Comparison of ENCODE assay signal across 8 cellular contexts in the genomic region with DNA sequence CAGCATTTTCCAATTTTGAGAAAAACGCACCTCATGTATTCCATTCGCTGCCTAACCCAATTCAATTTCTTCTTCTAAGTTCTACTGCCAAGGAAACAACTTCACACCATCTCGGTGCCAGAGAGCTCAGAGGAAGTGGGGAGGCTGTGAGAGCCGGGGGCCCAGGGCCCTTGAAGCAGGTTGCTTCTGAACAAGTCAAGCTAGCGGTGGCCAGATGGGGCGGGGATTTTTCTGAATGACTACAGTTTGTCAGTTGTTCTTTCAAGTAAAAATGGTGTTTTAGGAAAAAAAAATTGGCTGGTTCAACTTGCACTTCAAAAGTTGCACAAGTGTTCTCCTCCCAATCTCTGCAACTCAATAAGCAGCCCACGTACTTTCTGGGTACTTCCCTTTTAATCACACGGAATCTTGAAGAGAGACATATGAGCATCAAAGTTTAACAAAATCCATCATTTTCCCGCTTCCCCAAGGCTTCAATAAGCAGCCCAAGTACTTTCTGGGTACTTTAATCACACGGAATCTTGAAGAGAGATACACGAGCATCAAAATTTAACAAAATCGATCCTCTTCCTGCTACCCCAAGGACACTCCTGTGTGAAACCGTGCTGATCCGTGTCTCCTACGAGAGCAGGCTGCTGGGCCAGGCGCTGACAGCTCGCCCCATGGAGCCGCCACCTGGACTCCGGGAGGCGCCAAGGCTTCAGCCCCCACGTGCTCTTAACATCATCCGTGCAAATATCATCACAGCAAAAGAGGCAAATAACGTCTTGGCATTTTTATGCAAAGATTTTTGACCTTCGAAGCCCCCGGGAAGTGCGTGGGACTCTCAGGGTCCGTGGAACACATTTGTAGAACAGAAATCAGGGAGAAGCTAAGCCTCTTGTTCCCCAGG.
DNase-seq lines count a peak whose midpoint lies in the region; ATAC-seq and TF ChIP-seq lines count a peak whose summit lies in the region.

No MANE protein-coding gene starts in this region.

- no peak overlapping the region for H3K4me3 ChIP-seq in right cardiac atrium (ENCODE audit: low read length)
- no peak overlapping the region for H3K4me3 ChIP-seq in skeletal muscle satellite cell (ENCODE audit: low read length)
- no peak overlapping the region for H3K4me3 ChIP-seq in vagina

- TF ChIP-seq CTCF in vagina (IDR thresholded peaks at IDR 0.05), result no peak

- no peak overlapping the region for H3K27ac ChIP-seq in right cardiac atrium (ENCODE audit: low read length)
- no peak overlapping the region for H3K27ac ChIP-seq in vagina

- WGBS in right cardiac atrium, result 37% methylated on average over 27 of the region's 27 CpGs

- H3K27me3 ChIP-seq in right cardiac atrium (ENCODE audit: control insufficient read depth, insufficient read depth), result no peaks in the 10 kb centered on the region
- H3K27me3 ChIP-seq in skeletal muscle satellite cell (ENCODE audit: control insufficient read depth, insufficient read depth, low read length), result peaks cover 30% of the 10 kb centered on the region
- peaks cover 4% of the 10 kb centered on the region for H3K27me3 ChIP-seq in vagina

- H3K9me3 ChIP-seq in right cardiac atrium (ENCODE audit: control insufficient read depth, low read length), result no peaks in the 10 kb centered on the region
- H3K9me3 ChIP-seq in skeletal muscle satellite cell (replicated peaks; ENCODE audit: low read length), result no peaks in the 10 kb centered on the region
- H3K9me3 ChIP-seq in vagina, result no peaks in the 10 kb centered on the region

- peak overlapping the region; percentile 66 for H3K4me2 ChIP-seq in skeletal muscle satellite cell (ENCODE audit: low read length)

- peak; percentile 3 for DNase-seq in NK-92 treated with Interleukin-12 subunit alpha and Interleukin-12 subunit beta, amount 100 ng/mL, for 24 hours (lab: John Stamatoyannopoulos, UW)
- DNase-seq in NK-92 (lab: John Stamatoyannopoulos, UW; ENCODE audit: unreplicated experiment) (no peak), NCI-H1092 (lab: John Stamatoyannopoulos, UW) (peak; percentile 23), right cardiac atrium (peak in 2 of 3 donors; percentile 59 to 78), vagina (ENCODE audit: extremely low spot score in 2 of 2) (no peak), HUDEP-2 (lab: John Stamatoyannopoulos, UW; ENCODE audit: unreplicated experiment in 76 of 76) (no peak)

- peak; percentile 28 to 51 for ATAC-seq in right cardiac atrium
- no peak for ATAC-seq in GM21526 (IDR thresholded peaks at IDR 0.05; ENCODE audit: low FRiP score, unreplicated experiment)

- intact Hi-C loops in right cardiac atrium (cut with DNase I) (loop anchor here (2.0 to 10.0 kb wide), 6 partner anchors 117 to 407 kb away; no protein-coding TSS in a partner anchor), vagina (cut with DNase I) (no loop called here)

- TF ChIP-seq POLR2A in vagina (IDR thresholded peaks at IDR 0.05), result no peak

- H3K36me3 ChIP-seq in skeletal muscle satellite cell (ENCODE audit: insufficient read depth, low read length), result no peaks in the 10 kb centered on the region
- H3K36me3 ChIP-seq in vagina, result no peaks in the 10 kb centered on the region

- H3K4me1 ChIP-seq in right cardiac atrium (ENCODE audit: control insufficient read depth, insufficient read depth, low read length) (peaks cover 2% of the 10 kb centered on the region), skeletal muscle satellite cell (ENCODE audit: control insufficient read depth, insufficient read depth, low read length) (peaks cover 4% of the 10 kb centered on the region), vagina (peaks cover 22% of the 10 kb centered on the region)

- no peak overlapping the region for H3K9ac ChIP-seq in skeletal muscle satellite cell (ENCODE audit: low read depth, low read length)

Comparison
In these comparisons a context has a peak if more than half of its experiments do, and no peak if none do; other contexts are left out.
1. DNase-seq: peak in NK-92 treated with Interleukin-12 subunit alpha and Interleukin-12 subunit beta, amount 100 ng/mL, for 24 hours (single experiment), NCI-H1092 (single experiment) and right cardiac atrium (2 of 3); none in NK-92 (single experiment), vagina (0 of 2) and HUDEP-2 (0 of 76).